ENCODE assay signal across 23 cellular contexts in genomic region chr2:112891333-112891950, GRCh38. TPM values are rescaled to one million over a fixed set of nuclear protein-coding genes. Genes with fewer than 3 reads are reported as not detected.
DNase-seq lines count a peak whose midpoint lies in the region; ATAC-seq and TF ChIP-seq lines count a peak whose summit lies in the region.
"Had no signal": no experiment of that assay in that cellular context is flagged by ENCODE, and none has a peak within 500 bp of the region (broad histone marks: within the 10 kb centered on the region; RNA-seq: fewer than 3 reads in every experiment).

No MANE protein-coding gene starts in this region.

- no peaks in the 10 kb centered on the region for H3K9me3 ChIP-seq in RWPE2 (ENCODE audit: severe bottlenecking)
- H3K9me3 ChIP-seq in thyroid gland, result no peaks in the 10 kb centered on the region
- H3K9me3 ChIP-seq: heart right ventricle, right lobe of liver, upper lobe of left lung had no signal

- H3K27ac Mint-ChIP-seq in activated CD4-positive, alpha-beta memory T cell treated with anti-CD3 and anti-CD28 coated beads, Interleukin-2, amount 10 ng/mL, durations not matched to agents 7 days and 5 days, result no peak overlapping the region
- H3K27ac Mint-ChIP-seq: activated CD4-positive, alpha-beta T cell treated with anti-CD3 and anti-CD28 coated beads for 36 hours; activated naive CD8-positive, alpha-beta T cell treated with anti-CD3 and anti-CD28 coated beads, Interleukin-2, amount 50 U/mL, for 24 hours; activated T-cell treated with anti-CD3 and anti-CD28 coated beads, Interleukin-2, amount 50 U/mL, for 24 hours; IgD-negative memory B cell; natural killer cell treated with Interleukin-12 subunit alpha and Interleukin-12 subunit beta and Interleukin-15 and Interleukin-18, amount 100 ng/mL, for 72 hours had no signal

- TF ChIP-seq CTCF in RWPE2 (IDR thresholded peaks at IDR 0.05; ENCODE audit: poor library complexity, severe bottlenecking), result no peak
- TF ChIP-seq CTCF in thyroid gland (IDR thresholded peaks at IDR 0.05), result no peak

- intact Hi-C loops in thyroid gland (cut with DNase I), result no loop called here

- H3K9me3 Mint-ChIP-seq in activated CD4-positive, alpha-beta memory T cell treated with anti-CD3 and anti-CD28 coated beads, Interleukin-2, amount 10 ng/mL, durations not matched to agents 7 days and 5 days, result no peaks in the 10 kb centered on the region
- H3K9me3 Mint-ChIP-seq: activated naive CD8-positive, alpha-beta T cell treated with anti-CD3 and anti-CD28 coated beads, Interleukin-2, amount 50 U/mL, for 24 hours; activated T-cell treated with anti-CD3 and anti-CD28 coated beads, Interleukin-2, amount 50 U/mL, for 24 hours; IgD-negative memory B cell; natural killer cell treated with Interleukin-12 subunit alpha and Interleukin-12 subunit beta and Interleukin-15 and Interleukin-18, amount 100 ng/mL, for 72 hours had no signal

- H3K27me3 ChIP-seq in RWPE2 (ENCODE audit: insufficient read depth, poor library complexity, severe bottlenecking) (no peaks in the 10 kb centered on the region), thyroid gland (no peaks in the 10 kb centered on the region)
- H3K27me3 ChIP-seq: right lobe of liver, upper lobe of left lung had no signal

- H3K27ac ChIP-seq in RWPE2 (ENCODE audit: poor library complexity, severe bottlenecking) (peak overlapping the region; percentile 76), thyroid gland (no peak overlapping the region)
- H3K27ac ChIP-seq: 22Rv1, heart right ventricle, right lobe of liver, upper lobe of left lung had no signal

- H3K4me3 ChIP-seq in RWPE2 (ENCODE audit: severe bottlenecking), result no peak overlapping the region
- H3K4me3 ChIP-seq in thyroid gland (replicated peaks in 1 of 3), result no peak overlapping the region
- H3K4me3 ChIP-seq: heart right ventricle, right lobe of liver, upper lobe of left lung had no signal

- peak; percentile 99 for ATAC-seq in RWPE2 (ENCODE audit: low read depth)
- ATAC-seq: activated CD4-positive, alpha-beta T cell treated with anti-CD3 and anti-CD28 coated beads for 36 hours; activated naive CD8-positive, alpha-beta T cell treated with anti-CD3 and anti-CD28 coated beads, Interleukin-2, amount 50 U/mL, for 24 hours; heart right ventricle had no signal

- no peaks in the 10 kb centered on the region for H3K36me3 Mint-ChIP-seq in activated CD4-positive, alpha-beta memory T cell treated with anti-CD3 and anti-CD28 coated beads, Interleukin-2, amount 10 ng/mL, durations not matched to agents 7 days and 5 days (ENCODE audit: low read depth)
- H3K36me3 Mint-ChIP-seq: IgD-negative memory B cell; natural killer cell treated with Interleukin-12 subunit alpha and Interleukin-12 subunit beta and Interleukin-15 and Interleukin-18, amount 100 ng/mL, for 72 hours had no signal

- no peaks in the 10 kb centered on the region for H3K4me1 Mint-ChIP-seq in activated CD4-positive, alpha-beta memory T cell treated with anti-CD3 and anti-CD28 coated beads, Interleukin-2, amount 10 ng/mL, durations not matched to agents 7 days and 5 days
- H3K4me1 Mint-ChIP-seq: activated CD4-positive, alpha-beta T cell treated with anti-CD3 and anti-CD28 coated beads for 36 hours; activated naive CD8-positive, alpha-beta T cell treated with anti-CD3 and anti-CD28 coated beads, Interleukin-2, amount 50 U/mL, for 24 hours; IgD-negative memory B cell had no signal

- 69 to 70% methylated on average over 6 of the region's 6 CpGs for WGBS in thyroid gland, 2 donors

- H3K4me1 ChIP-seq in RWPE2 (ENCODE audit: insufficient read depth, poor library complexity, severe bottlenecking) (peaks cover 17% of the 10 kb centered on the region), thyroid gland (no peaks in the 10 kb centered on the region)
- H3K4me1 ChIP-seq: right lobe of liver had no signal

- no peak for TF ChIP-seq POLR2A in thyroid gland (IDR thresholded peaks at IDR 0.05)

- POLR2A ChIA-PET in activated CD4-positive, alpha-beta memory T cell treated with anti-CD3 and anti-CD28 coated beads, Interleukin-2, amount 10 ng/mL, durations not matched to agents 7 days and 5 days (lab: Charles Lee), result no interaction called here

- peaks cover 4% of the 10 kb centered on the region for H3K27me3 Mint-ChIP-seq in activated CD4-positive, alpha-beta memory T cell treated with anti-CD3 and anti-CD28 coated beads, Interleukin-2, amount 10 ng/mL, durations not matched to agents 7 days and 5 days
- H3K27me3 Mint-ChIP-seq: activated CD4-positive, alpha-beta T cell treated with anti-CD3 and anti-CD28 coated beads for 36 hours; activated T-cell treated with anti-CD3 and anti-CD28 coated beads, Interleukin-2, amount 50 U/mL, for 24 hours; natural killer cell treated with Interleukin-12 subunit alpha and Interleukin-12 subunit beta and Interleukin-15 and Interleukin-18, amount 100 ng/mL, for 72 hours had no signal

- no peak overlapping the region for H3K4me3 Mint-ChIP-seq in activated CD4-positive, alpha-beta memory T cell treated with anti-CD3 and anti-CD28 coated beads, Interleukin-2, amount 10 ng/mL, durations not matched to agents 7 days and 5 days
- H3K4me3 Mint-ChIP-seq: activated CD4-positive, alpha-beta T cell treated with anti-CD3 and anti-CD28 coated beads for 36 hours; activated naive CD8-positive, alpha-beta T cell treated with anti-CD3 and anti-CD28 coated beads, Interleukin-2, amount 50 U/mL, for 24 hours; activated T-cell treated with anti-CD3 and anti-CD28 coated beads, Interleukin-2, amount 50 U/mL, for 24 hours; IgD-negative memory B cell; natural killer cell treated with Interleukin-12 subunit alpha and Interleukin-12 subunit beta and Interleukin-15 and Interleukin-18, amount 100 ng/mL, for 72 hours had no signal

- H3K36me3 ChIP-seq in RWPE2 (ENCODE audit: low read depth) (no peaks in the 10 kb centered on the region), thyroid gland (no peaks in the 10 kb centered on the region)
- H3K36me3 ChIP-seq: heart right ventricle, right lobe of liver, upper lobe of left lung had no signal

- CTCF ChIA-PET in activated CD4-positive, alpha-beta memory T cell treated with anti-CD3 and anti-CD28 coated beads, Interleukin-2, amount 10 ng/mL, durations not matched to agents 7 days and 5 days (lab: Charles Lee), result interaction anchor here (0.8 to 1.7 kb wide), 3 partner anchors 13 to 142 kb away, joined by 3 to 9 read pairs (median 3); no protein-coding TSS in a partner anchor

- DNase-seq in DMS 273 (lab: John Stamatoyannopoulos, UW; ENCODE audit: unreplicated experiment) (peak; percentile 5), DMS 273 treated with DMSO at 0.1 percent for 48 hours (lab: John Stamatoyannopoulos, UW) (no peak), RWPE2 (ENCODE audit: low spot score) (peak; percentile 98), iPS-NIHi11 (ENCODE audit: low spot score) (peak; percentile 21), thyroid gland (peak; percentile 76 to 81), hippocampal formation (lab: John Stamatoyannopoulos, UW) (no peak)
- no peak for DNase-seq in stimulated activated naive CD4-positive, alpha-beta T cell (lab: John Stamatoyannopoulos, UW)
- DNase-seq in activated CD4-positive, alpha-beta memory T cell treated with anti-CD3 and anti-CD28 coated beads, Interleukin-2, amount 10 ng/mL, durations not matched to agents 7 days and 5 days, result no peak
- DNase-seq: activated CD4-positive, alpha-beta T cell treated with anti-CD3 and anti-CD28 coated beads for 36 hours; activated naive CD8-positive, alpha-beta T cell treated with anti-CD3 and anti-CD28 coated beads, Interleukin-2, amount 50 U/mL, for 24 hours; activated T-cell treated with anti-CD3 and anti-CD28 coated beads, Interleukin-2, amount 50 U/mL, for 24 hours; H7; heart right ventricle; NCI-H1417 treated with DMSO at 0.1 percent for 48 hours; NCI-H524 treated with DMSO at 0.1 percent for 48 hours; right lobe of liver; stimulated activated CD4-positive, alpha-beta T cell treated with anti-CD3 and anti-CD28 coated beads, Interleukin-4, amount 100 ng/mL, for 24 hours had no signal

RNA-seq across cellular contexts. Expression of gene IL37, which starts 19.5 kb away (rescaled TPM):
- total RNA-seq in thyroid gland, result not detected
- total RNA-seq in activated CD4-positive, alpha-beta memory T cell treated with anti-CD3 and anti-CD28 coated beads, Interleukin-2, amount 10 ng/mL, durations not matched to agents 7 days and 5 days, result under 1 TPM; 0.33 to 0.48 TPM
- total RNA-seq: activated CD4-positive, alpha-beta T cell treated with anti-CD3 and anti-CD28 coated beads for 36 hours; endothelial cell of umbilical vein; heart right ventricle; natural killer cell treated with Interleukin-12 subunit alpha and Interleukin-12 subunit beta and Interleukin-15 and Interleukin-18, amount 100 ng/mL, for 72 hours; right lobe of liver; T-helper 2 cell treated with Interferon-gamma antibody and Interleukin-4, amounts not matched to agents 100 ng/mL and 5 ng/mL, for 36 hours had no signal

RNA-seq across cellular contexts. Expression of gene IL1B, which starts 54.9 kb away (rescaled TPM):
- total RNA-seq in thyroid gland, result 1 to 10 TPM in 1 of 4 donors, under 1 TPM in 1, not detected in 2; 0.27 to 1.3 TPM
- total RNA-seq in activated CD4-positive, alpha-beta memory T cell treated with anti-CD3 and anti-CD28 coated beads, Interleukin-2, amount 10 ng/mL, durations not matched to agents 7 days and 5 days, result under 1 TPM in 1 of 2 experiments, not detected in 1; 0.48 TPM
- total RNA-seq: endothelial cell of umbilical vein; H7; T-helper 2 cell treated with Interferon-gamma antibody and Interleukin-4, amounts not matched to agents 100 ng/mL and 5 ng/mL, for 36 hours had no signal

Comparison
In these comparisons a context has a peak if more than half of its experiments do, and no peak if none do; other contexts are left out.
1. DNase-seq: peak in DMS 273 (single experiment), RWPE2 (single experiment), iPS-NIHi11 (single experiment) and thyroid gland (2 of 2); none in DMS 273 treated with DMSO at 0.1 percent for 48 hours (single experiment), stimulated activated naive CD4-positive, alpha-beta T cell (0 of 6), hippocampal formation (0 of 2) and activated CD4-positive, alpha-beta memory T cell treated with anti-CD3 and anti-CD28 coated beads, Interleukin-2, amount 10 ng/mL, durations not matched to agents 7 days and 5 days (single experiment).